2 cellular contexts compared by ENCODE assay signal in the genomic region with DNA sequence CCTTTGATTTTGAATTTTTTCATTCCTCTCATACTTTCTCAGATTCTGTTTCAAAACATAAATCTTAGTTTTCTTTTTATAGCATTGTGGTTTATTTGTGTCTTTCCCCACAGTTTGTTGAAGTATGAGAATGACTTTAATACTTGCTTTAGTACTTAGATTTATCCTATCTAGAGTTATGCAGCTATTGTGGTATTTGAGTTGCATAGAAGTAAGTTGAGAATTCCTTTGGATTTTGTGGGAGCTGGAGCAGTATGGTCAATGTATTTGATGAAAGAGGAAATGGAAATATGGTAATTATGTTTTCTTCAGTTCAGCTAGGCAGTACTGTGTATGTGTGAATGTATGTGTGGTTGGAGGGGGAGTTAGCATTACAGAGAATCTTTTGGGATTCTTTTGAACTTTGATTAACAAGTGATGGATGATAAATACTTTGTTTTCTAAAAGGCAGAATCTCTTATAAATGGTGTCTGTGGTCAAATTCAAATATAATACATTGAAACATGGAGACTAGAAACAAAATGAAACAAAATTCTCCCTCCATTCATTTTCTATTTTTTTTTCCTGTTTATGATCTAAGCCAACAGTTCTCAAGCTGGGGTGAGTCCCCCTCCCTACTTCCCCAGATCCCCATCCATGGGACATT.
TF ChIP-seq lines count a peak whose summit lies in the region.

No MANE protein-coding gene starts in this region.

TF ChIP-seq in HEK293, 187 proteins besides CTCF, POLR2A, EP300 and RAD21 (continued from another document):
- TF ChIP-seq, protein P1, sequence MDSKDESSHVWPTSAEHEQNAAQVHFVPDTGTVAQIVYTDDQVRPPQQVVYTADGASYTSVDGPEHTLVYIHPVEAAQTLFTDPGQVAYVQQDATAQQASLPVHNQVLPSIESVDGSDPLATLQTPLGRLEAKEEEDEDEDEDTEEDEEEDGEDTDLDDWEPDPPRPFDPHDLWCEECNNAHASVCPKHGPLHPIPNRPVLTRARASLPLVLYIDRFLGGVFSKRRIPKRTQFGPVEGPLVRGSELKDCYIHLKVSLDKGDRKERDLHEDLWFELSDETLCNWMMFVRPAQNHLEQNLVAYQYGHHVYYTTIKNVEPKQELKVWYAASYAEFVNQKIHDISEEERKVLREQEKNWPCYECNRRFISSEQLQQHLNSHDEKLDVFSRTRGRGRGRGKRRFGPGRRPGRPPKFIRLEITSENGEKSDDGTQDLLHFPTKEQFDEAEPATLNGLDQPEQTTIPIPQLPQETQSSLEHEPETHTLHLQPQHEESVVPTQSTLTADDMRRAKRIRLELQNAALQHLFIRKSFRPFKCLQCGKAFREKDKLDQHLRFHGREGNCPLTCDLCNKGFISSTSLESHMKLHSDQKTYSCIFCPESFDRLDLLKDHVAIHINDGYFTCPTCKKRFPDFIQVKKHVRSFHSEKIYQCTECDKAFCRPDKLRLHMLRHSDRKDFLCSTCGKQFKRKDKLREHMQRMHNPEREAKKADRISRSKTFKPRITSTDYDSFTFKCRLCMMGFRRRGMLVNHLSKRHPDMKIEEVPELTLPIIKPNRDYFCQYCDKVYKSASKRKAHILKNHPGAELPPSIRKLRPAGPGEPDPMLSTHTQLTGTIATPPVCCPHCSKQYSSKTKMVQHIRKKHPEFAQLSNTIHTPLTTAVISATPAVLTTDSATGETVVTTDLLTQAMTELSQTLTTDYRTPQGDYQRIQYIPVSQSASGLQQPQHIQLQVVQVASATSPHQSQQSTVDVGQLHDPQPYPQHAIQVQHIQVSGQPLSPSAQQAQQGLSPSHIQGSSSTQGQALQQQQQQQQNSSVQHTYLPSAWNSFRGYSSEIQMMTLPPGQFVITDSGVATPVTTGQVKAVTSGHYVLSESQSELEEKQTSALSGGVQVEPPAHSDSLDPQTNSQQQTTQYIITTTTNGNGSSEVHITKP (tag by site-specific recombination; IDR thresholded peaks at IDR 0.05): peak; percentile 96

TF ChIP-seq in SK-N-SH treated with all-trans-retinoic acid at 6 μM for 48 hours, 23 proteins besides CTCF, POLR2A, EP300 and RAD21 (continued from another document):
- TF ChIP-seq, protein P2, sequence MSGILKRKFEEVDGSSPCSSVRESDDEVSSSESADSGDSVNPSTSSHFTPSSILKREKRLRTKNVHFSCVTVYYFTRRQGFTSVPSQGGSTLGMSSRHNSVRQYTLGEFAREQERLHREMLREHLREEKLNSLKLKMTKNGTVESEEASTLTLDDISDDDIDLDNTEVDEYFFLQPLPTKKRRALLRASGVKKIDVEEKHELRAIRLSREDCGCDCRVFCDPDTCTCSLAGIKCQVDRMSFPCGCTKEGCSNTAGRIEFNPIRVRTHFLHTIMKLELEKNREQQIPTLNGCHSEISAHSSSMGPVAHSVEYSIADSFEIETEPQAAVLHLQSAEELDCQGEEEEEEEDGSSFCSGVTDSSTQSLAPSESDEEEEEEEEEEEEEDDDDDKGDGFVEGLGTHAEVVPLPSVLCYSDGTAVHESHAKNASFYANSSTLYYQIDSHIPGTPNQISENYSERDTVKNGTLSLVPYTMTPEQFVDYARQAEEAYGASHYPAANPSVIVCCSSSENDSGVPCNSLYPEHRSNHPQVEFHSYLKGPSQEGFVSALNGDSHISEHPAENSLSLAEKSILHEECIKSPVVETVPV (CRISPR knock-in tag; IDR thresholded peaks at IDR 0.05): no peak
- TF ChIP-seq, protein P3, sequence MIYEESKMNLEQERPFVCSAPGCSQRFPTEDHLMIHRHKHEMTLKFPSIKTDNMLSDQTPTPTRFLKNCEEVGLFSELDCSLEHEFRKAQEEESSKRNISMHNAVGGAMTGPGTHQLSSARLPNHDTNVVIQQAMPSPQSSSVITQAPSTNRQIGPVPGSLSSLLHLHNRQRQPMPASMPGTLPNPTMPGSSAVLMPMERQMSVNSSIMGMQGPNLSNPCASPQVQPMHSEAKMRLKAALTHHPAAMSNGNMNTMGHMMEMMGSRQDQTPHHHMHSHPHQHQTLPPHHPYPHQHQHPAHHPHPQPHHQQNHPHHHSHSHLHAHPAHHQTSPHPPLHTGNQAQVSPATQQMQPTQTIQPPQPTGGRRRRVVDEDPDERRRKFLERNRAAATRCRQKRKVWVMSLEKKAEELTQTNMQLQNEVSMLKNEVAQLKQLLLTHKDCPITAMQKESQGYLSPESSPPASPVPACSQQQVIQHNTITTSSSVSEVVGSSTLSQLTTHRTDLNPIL (CRISPR knock-in tag; IDR thresholded peaks at IDR 0.05; ENCODE audit: low read depth): no peak
- TF ChIP-seq RARB (CRISPR knock-in tag; IDR thresholded peaks at IDR 0.05) (no peak), ISL1 (CRISPR knock-in tag; IDR thresholded peaks at IDR 0.05) (no peak), ZC3H10 (CRISPR knock-in tag; IDR thresholded peaks at IDR 0.05) (no peak), ZNF565 (CRISPR knock-in tag; conservative IDR thresholded peaks at IDR 0.05; ENCODE audit: low read depth) (no peak), TCF4 (CRISPR knock-in tag; IDR thresholded peaks at IDR 0.05; ENCODE audit: borderline replicate concordance) (no peak), ARNTL (CRISPR knock-in tag; IDR thresholded peaks at IDR 0.05; ENCODE audit: borderline replicate concordance, low read depth) (no peak), ZFP3 (CRISPR knock-in tag; IDR thresholded peaks at IDR 0.05) (no peak), ESRRG (CRISPR knock-in tag; IDR thresholded peaks at IDR 0.05) (no peak)
- TF ChIP-seq, protein P4, sequence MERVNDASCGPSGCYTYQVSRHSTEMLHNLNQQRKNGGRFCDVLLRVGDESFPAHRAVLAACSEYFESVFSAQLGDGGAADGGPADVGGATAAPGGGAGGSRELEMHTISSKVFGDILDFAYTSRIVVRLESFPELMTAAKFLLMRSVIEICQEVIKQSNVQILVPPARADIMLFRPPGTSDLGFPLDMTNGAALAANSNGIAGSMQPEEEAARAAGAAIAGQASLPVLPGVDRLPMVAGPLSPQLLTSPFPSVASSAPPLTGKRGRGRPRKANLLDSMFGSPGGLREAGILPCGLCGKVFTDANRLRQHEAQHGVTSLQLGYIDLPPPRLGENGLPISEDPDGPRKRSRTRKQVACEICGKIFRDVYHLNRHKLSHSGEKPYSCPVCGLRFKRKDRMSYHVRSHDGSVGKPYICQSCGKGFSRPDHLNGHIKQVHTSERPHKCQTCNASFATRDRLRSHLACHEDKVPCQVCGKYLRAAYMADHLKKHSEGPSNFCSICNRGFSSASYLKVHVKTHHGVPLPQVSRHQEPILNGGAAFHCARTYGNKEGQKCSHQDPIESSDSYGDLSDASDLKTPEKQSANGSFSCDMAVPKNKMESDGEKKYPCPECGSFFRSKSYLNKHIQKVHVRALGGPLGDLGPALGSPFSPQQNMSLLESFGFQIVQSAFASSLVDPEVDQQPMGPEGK (CRISPR knock-in tag; IDR thresholded peaks at IDR 0.05; ENCODE audit: borderline replicate concordance): no peak
TF ChIP-seq in SK-N-SH treated with all-trans-retinoic acid at 6 μM for 48 hours: peak in this region for 0.
